1 cellular context compared by ENCODE assay signal in genomic region chr1:21492171-21492625, GRCh38.
TF ChIP-seq lines count a peak whose summit lies in the region.

No MANE protein-coding gene starts in this region.

TF ChIP-seq in GM23338, 12 proteins besides CTCF, POLR2A, EP300 and RAD21 (continued from another document):
- no peak for TF ChIP-seq ZNF462 (CRISPR knock-in tag; IDR thresholded peaks at IDR 0.05)
- TF ChIP-seq EZH2 (IDR thresholded peaks at IDR 0.05; ENCODE audit: low read depth, unreplicated experiment) = no peak
- TF ChIP-seq, protein P1, sequence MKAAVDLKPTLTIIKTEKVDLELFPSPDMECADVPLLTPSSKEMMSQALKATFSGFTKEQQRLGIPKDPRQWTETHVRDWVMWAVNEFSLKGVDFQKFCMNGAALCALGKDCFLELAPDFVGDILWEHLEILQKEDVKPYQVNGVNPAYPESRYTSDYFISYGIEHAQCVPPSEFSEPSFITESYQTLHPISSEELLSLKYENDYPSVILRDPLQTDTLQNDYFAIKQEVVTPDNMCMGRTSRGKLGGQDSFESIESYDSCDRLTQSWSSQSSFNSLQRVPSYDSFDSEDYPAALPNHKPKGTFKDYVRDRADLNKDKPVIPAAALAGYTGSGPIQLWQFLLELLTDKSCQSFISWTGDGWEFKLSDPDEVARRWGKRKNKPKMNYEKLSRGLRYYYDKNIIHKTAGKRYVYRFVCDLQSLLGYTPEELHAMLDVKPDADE (IDR thresholded peaks at IDR 0.05) = no peak
